ENCODE assay signal across 1 cellular context in genomic region chr5:162654661-162655406, GRCh38.
TF ChIP-seq lines count a peak whose summit lies in the region.

No MANE protein-coding gene starts in this region.

TF ChIP-seq in GM23338, 12 proteins besides CTCF, POLR2A, EP300 and RAD21 (continued from another document):
- no peak for TF ChIP-seq ZNF462 (CRISPR knock-in tag; IDR thresholded peaks at IDR 0.05)
- no peak for TF ChIP-seq REST (IDR thresholded peaks at IDR 0.05; ENCODE audit: unreplicated experiment)
- TF ChIP-seq STAT1 (IDR thresholded peaks at IDR 0.05; ENCODE audit: unreplicated experiment) = no peak
- TF ChIP-seq EZH2phosphoT487 (IDR thresholded peaks at IDR 0.05; ENCODE audit: unreplicated experiment) = no peak
- no peak for TF ChIP-seq NANOG (IDR thresholded peaks at IDR 0.05; ENCODE audit: borderline replicate concordance)
- no peak for TF ChIP-seq ZNF114 (CRISPR knock-in tag; IDR thresholded peaks at IDR 0.05)
- TF ChIP-seq JUNB (IDR thresholded peaks at IDR 0.05; ENCODE audit: unreplicated experiment) = no peak
- TF ChIP-seq ZNF331 (CRISPR knock-in tag; IDR thresholded peaks at IDR 0.05; ENCODE audit: low read depth) = no peak
- TF ChIP-seq POLR2AphosphoS5 (IDR thresholded peaks at IDR 0.05; ENCODE audit: low read depth) = no peak
- no peak for TF ChIP-seq EZH2 (IDR thresholded peaks at IDR 0.05; ENCODE audit: low read depth, unreplicated experiment)
- TF ChIP-seq CREB1 (CRISPR knock-in tag; IDR thresholded peaks at IDR 0.05; ENCODE audit: low read depth) = no peak
